Comparison of ENCODE assay signal across 8 cellular contexts in the genomic region with DNA sequence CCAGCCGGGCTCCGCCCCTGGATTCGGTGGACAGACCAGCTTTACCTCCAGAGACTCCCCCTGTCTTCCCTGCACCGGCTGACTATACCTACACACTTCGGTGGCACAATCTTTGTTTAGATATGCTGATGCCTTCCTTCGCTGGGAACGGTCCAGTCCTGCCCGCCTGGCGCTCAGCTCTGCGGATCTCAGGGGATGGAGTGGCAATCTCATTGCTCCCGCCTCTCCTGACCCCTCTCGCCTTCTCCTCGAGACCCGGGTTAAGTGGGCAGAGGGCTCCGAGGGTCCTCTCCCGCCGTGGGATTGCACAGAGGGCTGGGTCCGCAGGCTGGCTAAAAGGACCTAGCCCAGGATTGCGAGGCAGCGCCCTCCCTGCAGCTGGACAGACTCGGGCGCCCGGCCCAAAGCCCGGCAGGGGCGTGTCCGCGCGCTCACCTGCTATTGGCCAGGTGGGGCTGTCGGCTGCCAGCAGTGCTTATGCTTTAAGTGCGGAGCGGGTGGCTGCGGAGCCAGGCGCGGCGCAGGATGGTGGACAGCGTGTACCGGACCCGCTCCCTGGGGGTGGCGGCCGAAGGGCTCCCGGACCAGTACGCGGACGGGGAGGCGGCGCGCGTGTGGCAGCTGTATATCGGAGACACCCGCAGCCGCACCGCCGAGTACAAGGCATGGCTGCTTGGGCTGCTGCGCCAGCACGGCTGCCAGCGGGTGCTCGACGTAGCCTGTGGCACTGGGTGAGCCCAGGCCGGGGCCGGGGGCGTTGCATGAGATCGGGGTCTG. TPM values are rescaled to one million over a fixed set of nuclear protein-coding genes. Genes with fewer than 3 reads are reported as not detected.
DNase-seq lines count a peak whose midpoint lies in the region; ATAC-seq and TF ChIP-seq lines count a peak whose summit lies in the region.

A gene (plus strand): TSS at position 512 of the 777 bp plus-strand sequence. CDS start 14 bp downstream, at position 526.

- no peak within 1 kb of the TSS for H3K27ac Mint-ChIP-seq in osteocyte (ENCODE audit: unreplicated experiment)

- DNase-seq in G401 (ENCODE audit: low spot score) (peak; percentile 64), NCI-H510A (lab: John Stamatoyannopoulos, UW) (peak; percentile 75), Right ventricle myocardium inferior (ENCODE audit: missing footprints) (peak; percentile 85), osteocyte (ENCODE audit: extremely low spot score, unreplicated experiment) (no peak), middle frontal gyrus (ENCODE audit: extremely low spot score, low spot score) (no peak)
- DNase-seq in activated naive CD4-positive, alpha-beta T cell treated with Interleukin-2 at 50 U/mL for 16 hours = peak; percentile 45

- H3K9me3 Mint-ChIP-seq in osteocyte (ENCODE audit: unreplicated experiment) = no peaks in the 10 kb centered on the region

- intact Hi-C loops in Right ventricle myocardium inferior (cut with DNase I) = no loop called here

- peaks cover 17% of the 10 kb centered on the region for H3K4me1 Mint-ChIP-seq in osteocyte (ENCODE audit: unreplicated experiment)

- H3K4me3 Mint-ChIP-seq in osteocyte (ENCODE audit: unreplicated experiment) = peak within 1 kb of the TSS; percentile 70

- no peak for TF ChIP-seq CTCF in osteocyte (IDR thresholded peaks at IDR 0.05)

- in situ Hi-C loops in G401 (cut with HindIII; ENCODE audit: low sequenced_read_pairs) = no loop called here

- ATAC-seq in Right ventricle myocardium inferior = peak; percentile 88
- ATAC-seq in HG02852 (IDR thresholded peaks at IDR 0.05; ENCODE audit: unreplicated experiment) = no peak
- no peak for ATAC-seq in HG03432 (IDR thresholded peaks at IDR 0.05; ENCODE audit: unreplicated experiment)

- peaks cover 12% of the 10 kb centered on the region for H3K36me3 Mint-ChIP-seq in osteocyte (ENCODE audit: unreplicated experiment)

- no peaks in the 10 kb centered on the region for H3K27me3 Mint-ChIP-seq in osteocyte (ENCODE audit: unreplicated experiment)

RNA-seq across cellular contexts. Expression of the gene that starts here (rescaled TPM):
- total RNA-seq in G401 (2014; rRNA removed; shearing (Covaris generic)) = 0.75 TPM in 1 of 2 replicates, not detected in the other
- total RNA-seq in Right ventricle myocardium inferior (0.97 TPM), osteocyte (0.44 and 0.97 TPM in 2 replicates)

Comparison
In these comparisons a context has a peak if more than half of its experiments do, and no peak if none do; other contexts are left out.
1. Peak in DNase-seq in G401; RNA of the gene not detected or under 1 TPM.
2. Peak in DNase-seq and ATAC-seq in Right ventricle myocardium inferior; RNA of the gene not detected or under 1 TPM.
3. DNase-seq: peak in NCI-H510A (single experiment) and activated naive CD4-positive, alpha-beta T cell treated with Interleukin-2 at 50 U/mL for 16 hours (single experiment); none in osteocyte (single experiment) and middle frontal gyrus (single experiment).